Comparison of ENCODE assay signal across 8 cellular contexts in genomic region chr19:47231215-47232054, GRCh38.
DNase-seq lines count a peak whose midpoint lies in the region; ATAC-seq and TF ChIP-seq lines count a peak whose summit lies in the region.

No MANE protein-coding gene starts in this region.

- DNase-seq in D341Med (ENCODE audit: low spot score) (peak; percentile 96), NCI-H2196 (lab: John Stamatoyannopoulos, UW; ENCODE audit: unreplicated experiment) (peak; percentile 74), coronary artery (ENCODE audit: low spot score) (peak; percentile 93), left kidney (ENCODE audit: low read depth, low spot score) (peak; percentile 87)
- DNase-seq in activated CD4-positive, alpha-beta T cell treated with anti-CD3 and anti-CD28 coated beads for 48 hours, result peak; percentile 88
- DNase-seq in stimulated activated CD4-positive, alpha-beta T cell treated with anti-CD3 and anti-CD28 coated beads, Interleukin-1b, Interleukin-23, amount 100 ng/mL, for 48 hours, result peak; percentile 84

- peak overlapping the region; percentile 98 for H3K4me3 ChIP-seq in coronary artery

- ATAC-seq in GM21825 (IDR thresholded peaks at IDR 0.05; ENCODE audit: unreplicated experiment) (peak; percentile 33), HG03378 (IDR thresholded peaks at IDR 0.05; ENCODE audit: unreplicated experiment) (no peak)

- TF ChIP-seq CTCF in coronary artery (IDR thresholded peaks at IDR 0.05), result no peak

- peak overlapping the region; percentile 97 to 98 for H3K27ac ChIP-seq in coronary artery
